In the genomic region with DNA sequence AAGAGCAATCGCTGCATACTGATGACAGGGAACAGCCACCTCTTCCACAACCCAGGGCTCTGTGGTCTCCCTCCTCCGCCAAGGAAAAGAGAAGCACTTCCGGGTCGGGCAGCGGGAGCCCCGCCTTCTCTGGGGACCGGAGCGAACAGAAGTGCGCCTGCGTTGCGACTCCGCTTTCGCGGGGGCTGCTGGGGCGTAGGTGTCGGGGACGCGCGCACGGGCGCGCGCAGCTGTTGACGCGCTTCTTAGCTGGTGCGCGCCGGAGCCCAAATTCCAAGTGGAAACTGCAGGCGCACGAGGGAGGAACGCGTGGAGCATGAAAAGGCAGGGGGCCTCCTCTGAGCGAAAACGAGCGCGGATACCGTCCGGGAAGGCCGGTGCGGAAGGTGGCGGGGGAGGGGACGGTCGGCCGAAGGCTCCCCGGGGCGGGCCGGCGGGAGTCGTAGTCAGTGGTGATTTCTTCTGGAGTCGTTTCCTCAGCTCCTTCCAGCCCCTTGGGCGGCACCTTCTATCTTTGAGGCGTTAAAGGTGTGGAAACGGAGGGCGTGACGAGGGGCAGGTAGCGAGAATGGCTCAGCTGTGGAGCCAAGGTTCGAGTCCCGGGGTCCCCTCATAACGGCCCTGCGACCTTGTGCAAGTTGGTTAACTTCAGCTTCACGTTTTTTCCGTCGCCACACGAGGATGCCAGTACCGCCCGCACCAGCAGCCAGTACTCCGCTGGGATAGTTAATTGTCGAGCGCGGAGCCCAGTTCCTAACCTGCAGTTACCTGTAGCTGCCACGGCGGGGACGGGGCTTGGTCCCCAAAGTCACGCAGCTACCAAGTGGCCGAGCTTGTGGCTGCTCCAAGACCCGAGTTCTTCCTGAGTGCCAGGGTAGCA, we compare ENCODE assay signal across 8 cellular contexts. TPM values are rescaled to one million over a fixed set of nuclear protein-coding genes. Genes with fewer than 3 reads are reported as not detected.
DNase-seq lines count a peak whose midpoint lies in the region; ATAC-seq and TF ChIP-seq lines count a peak whose summit lies in the region.

A gene (minus strand): TSS at position 95 of the 880 bp plus-strand sequence. CDS start 78 bp downstream, at position 17.
A gene with protein sequence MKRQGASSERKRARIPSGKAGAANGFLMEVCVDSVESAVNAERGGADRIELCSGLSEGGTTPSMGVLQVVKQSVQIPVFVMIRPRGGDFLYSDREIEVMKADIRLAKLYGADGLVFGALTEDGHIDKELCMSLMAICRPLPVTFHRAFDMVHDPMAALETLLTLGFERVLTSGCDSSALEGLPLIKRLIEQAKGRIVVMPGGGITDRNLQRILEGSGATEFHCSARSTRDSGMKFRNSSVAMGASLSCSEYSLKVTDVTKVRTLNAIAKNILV (plus strand): TSS at position 202 of the 880 bp plus-strand sequence. CDS start 115 bp downstream, at position 317.

- TF ChIP-seq CTCF in AG04450 (IDR thresholded peaks at IDR 0.05; ENCODE audit: low read depth, low read length) (peak; percentile 34; the same call in 1 of the 2 replicates), VCaP (conservative IDR thresholded peaks at IDR 0.05) (peak; percentile 70), breast epithelium (IDR thresholded peaks at IDR 0.05) (peak; percentile 46 to 60 (median 58))

- H3K4me3 ChIP-seq in AG04450 (ENCODE audit: low read depth, low read length), result peak within 1 kb of the TSS; percentile 98
- peak within 1 kb of the TSS; percentile 65 to 96 (median 87) for H3K4me3 ChIP-seq in breast epithelium
- H3K4me3 ChIP-seq in iPS-18c (ENCODE audit: insufficient read depth, low read depth, low read length), result peak within 1 kb of the TSS; percentile 88
- H3K4me3 ChIP-seq in skeletal muscle tissue (ENCODE audit: low read length in 3 of 3), result peak within 1 kb of the TSS; percentile 95 to 100 (median 99)

- H3K36me3 ChIP-seq in breast epithelium, result no peaks in the 10 kb centered on the region
- H3K36me3 ChIP-seq in skeletal muscle tissue (ENCODE audit: control insufficient read depth in 3 of 3, insufficient read depth in 3 of 3, low read length in 3 of 3), result peaks cover 3 to 20% (median 11%) of the 10 kb centered on the region in 3 donors

- POLR2A ChIA-PET in AG04450 (lab: Yijun Ruan, JAX), result interaction anchor here (0.7 to 1.8 kb wide), 13 partner anchors 9 to 777 kb away, joined by 3 to 14 read pairs (median 4); a partner anchor contains a TSS

- no peaks in the 10 kb centered on the region for H3K27me3 ChIP-seq in AG04450 (ENCODE audit: control insufficient read depth, insufficient read depth, low read length)
- H3K27me3 ChIP-seq in breast epithelium, result no peaks in the 10 kb centered on the region
- H3K27me3 ChIP-seq in skeletal muscle tissue (ENCODE audit: control insufficient read depth in 3 of 3, insufficient read depth in 3 of 3, low read length in 3 of 3), result no peaks in the 10 kb centered on the region

- H3K4me1 ChIP-seq in breast epithelium (peaks cover 0 to 5% of the 10 kb centered on the region in 2 donors), skeletal muscle tissue (ENCODE audit: control insufficient read depth in 3 of 3, insufficient read depth in 3 of 3, low read length in 3 of 3) (peaks cover 14 to 20% (median 15%) of the 10 kb centered on the region in 3 donors)

- H3K9ac ChIP-seq in skeletal muscle tissue (ENCODE audit: low read depth in 1 of 3, low read length in 3 of 3), result peak within 1 kb of the TSS; percentile 88 to 99 (median 97)

- DNase-seq in AG04450 (ENCODE audit: low read depth, low spot score) (peak; percentile 93), NCI-H2196 treated with DMSO at 0.1 percent for 48 hours (lab: John Stamatoyannopoulos, UW; ENCODE audit: unreplicated experiment) (peak; percentile 77), breast epithelium (ENCODE audit: low spot score in 2 of 2) (peak; percentile 94 to 95)

- CTCF ChIA-PET in AG04450 (lab: Charles Lee), result interaction anchor here (0.7 to 3.4 kb wide), 8 partner anchors 9 to 492 kb away, joined by 3 to 20 read pairs (median 5); no protein-coding TSS in a partner anchor

- TF ChIP-seq POLR2A in breast epithelium (IDR thresholded peaks at IDR 0.05), result peak; percentile 65

- H3K27ac ChIP-seq in AG04450 (ENCODE audit: low read depth, low read length), result peak within 1 kb of the TSS; percentile 91
- peak within 1 kb of the TSS; percentile 87 for H3K27ac ChIP-seq in VCaP
- peak within 1 kb of the TSS; percentile 90 to 93 for H3K27ac ChIP-seq in breast epithelium
- H3K27ac ChIP-seq in skeletal muscle tissue (ENCODE audit: low read depth, low read length), result peak within 1 kb of the TSS; percentile 97

- no peaks in the 10 kb centered on the region; the same call in 1 of the 2 replicates for H3K9me3 ChIP-seq in AG04450 (ENCODE audit: control insufficient read depth, insufficient read depth, low read length)
- no peaks in the 10 kb centered on the region for H3K9me3 ChIP-seq in breast epithelium
- no peaks in the 10 kb centered on the region for H3K9me3 ChIP-seq in iPS-18c (ENCODE audit: control insufficient read depth, insufficient read depth, low read length)
- H3K9me3 ChIP-seq in skeletal muscle tissue (ENCODE audit: control insufficient read depth in 3 of 3, low read length in 3 of 3), result no peaks in the 10 kb centered on the region

- intact Hi-C loops in breast epithelium (cut with DNase I; ENCODE audit: low total_unique reads), result no loop called here

- ATAC-seq in GM18873 (IDR thresholded peaks at IDR 0.05; ENCODE audit: low FRiP score, unreplicated experiment) (peak; percentile 64), HG03139 (IDR thresholded peaks at IDR 0.05; ENCODE audit: unreplicated experiment) (peak; percentile 87)

RNA-seq across cellular contexts. Expression of the first gene that starts in this region (rescaled TPM):
- polyA plus RNA-seq in AG04450 (2011; rRNA removed), result 26.1 and 32.2 TPM in 2 replicates
- 14.5 and 18.3 TPM in 2 replicates for polyA minus RNA-seq in AG04450 (2011; rRNA and poly(A)+ RNA removed)
- total RNA-seq in breast epithelium, result 10 to 100 TPM; 28.2 to 38.3 (median 32.2) TPM
- 30.3 TPM for total RNA-seq in skeletal muscle tissue

RNA-seq across cellular contexts. Expression of the second gene that starts in this region (rescaled TPM):
- 13.9 and 18.0 TPM in 2 replicates for polyA plus RNA-seq in AG04450 (2011; rRNA removed)
- polyA minus RNA-seq in AG04450 (2011; rRNA and poly(A)+ RNA removed), result 7.7 and 8.1 TPM in 2 replicates
- 10 to 100 TPM; 23.4 to 81.0 (median 33.4) TPM for total RNA-seq in breast epithelium
- total RNA-seq in skeletal muscle tissue, result 19.3 TPM

Comparison
In these comparisons a context has a peak if more than half of its experiments do, and no peak if none do; other contexts are left out.
1. Peak in every context shown above with its lines: DNase-seq, ATAC-seq, H3K4me3 ChIP-seq and H3K27ac ChIP-seq.